Comparison of ENCODE assay signal across 8 cellular contexts in genomic region chr5:96661841-96662724, GRCh38. TPM values are rescaled to one million over a fixed set of nuclear protein-coding genes. Genes with fewer than 3 reads are reported as not detected.
DNase-seq lines count a peak whose midpoint lies in the region; ATAC-seq, FAIRE-seq and TF ChIP-seq lines count a peak whose summit lies in the region.

Gene CAST (plus strand): TSS chr5:96662376. CDS start chr5:96662423, 47 bp downstream.

- H3K9me3 ChIP-seq in kidney (ENCODE audit: control insufficient read depth in 1 of 2, low read length in 2 of 2) = no peaks in the 10 kb centered on the region

- no peak for FAIRE-seq in kidney (lab: Jason Lieb, UNC)

- H3K4me3 ChIP-seq in GM12875 (ENCODE audit: low read depth, low read length) (peak within 1 kb of the TSS; percentile 58), kidney (ENCODE audit: low read length in 2 of 2) (peak within 1 kb of the TSS; percentile 88 to 92)

- H3K36me3 ChIP-seq in kidney (ENCODE audit: control insufficient read depth in 1 of 2, insufficient read depth in 2 of 2, low read length in 2 of 2) = no peaks in the 10 kb centered on the region

- H3K27ac ChIP-seq in caudate nucleus (ENCODE audit: low read depth, low read length) (peak within 1 kb of the TSS; percentile 88), kidney (ENCODE audit: low read depth in 2 of 2, low read length in 2 of 2) (peak within 1 kb of the TSS; percentile 93 to 94)

- TF ChIP-seq CTCF in GM12875 (IDR thresholded peaks at IDR 0.05; ENCODE audit: borderline replicate concordance, insufficient read depth, low read depth, low read length) = no peak
- TF ChIP-seq CTCF in kidney (IDR thresholded peaks at IDR 0.05; ENCODE audit: borderline replicate concordance, extremely low read depth, insufficient read depth) = no peak

- intact Hi-C loops in kidney (cut with DNase I) = no loop called here

- peak; percentile 64 for ATAC-seq in HG02571 (IDR thresholded peaks at IDR 0.05; ENCODE audit: unreplicated experiment)

- H3K9ac ChIP-seq in kidney (ENCODE audit: low read length in 2 of 2) = peak within 1 kb of the TSS; percentile 35 to 83

- DNase-seq in NCI-H146 (lab: John Stamatoyannopoulos, UW) = peak; percentile 69
- DNase-seq in activated CD4-positive, CD25-positive, alpha-beta regulatory T cell (lab: John Stamatoyannopoulos, UW) = peak; percentile 44 to 63 (median 58)
- peak in 53 of 61 donors; percentile 6 to 81 (median 36) for DNase-seq in caudate nucleus (lab: John Stamatoyannopoulos, UW)
- peak; percentile 98 for DNase-seq in kidney
- peak; percentile 69 to 77 for DNase-seq in stimulated activated CD4-positive, alpha-beta T cell treated with anti-CD3 and anti-CD28 coated beads, Interleukin-15, amount 100 ng/mL, for 48 hours (ENCODE audit: low read depth in 2 of 2)
- no peak for DNase-seq in GF-D8 (lab: John Stamatoyannopoulos, UW)

- H3K4me1 ChIP-seq in kidney (ENCODE audit: control insufficient read depth in 1 of 2, insufficient read depth in 1 of 2, low read depth in 1 of 2, low read length in 2 of 2) = peaks cover 3 to 4% of the 10 kb centered on the region in 2 donors

RNA-seq across cellular contexts. Expression of gene CAST, which starts in this region (rescaled TPM):
- 282 TPM for total RNA-seq in kidney
- 83.2 TPM for polyA plus RNA-seq in kidney (ENCODE audit: insufficient read depth, low read depth, low replicate concordance)
